In the genomic region with DNA sequence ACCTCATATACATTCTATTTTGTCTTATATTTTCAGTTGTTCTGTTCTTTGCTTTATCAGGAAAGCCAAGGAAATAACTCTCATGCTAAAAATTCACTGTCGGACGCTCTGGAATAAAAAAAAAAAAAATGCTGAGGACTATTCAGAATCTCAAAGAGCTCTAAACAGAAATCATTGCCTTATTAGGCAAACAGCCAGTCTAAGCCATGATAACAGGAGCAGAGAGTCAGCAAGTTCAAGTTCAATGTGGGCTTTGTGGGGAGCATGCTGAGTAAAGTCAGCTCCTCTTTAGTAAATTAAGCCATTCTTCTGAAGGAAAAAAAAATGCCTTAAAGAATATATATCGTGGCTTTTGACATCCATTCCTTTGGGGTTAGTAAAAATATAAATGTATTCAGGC, we compare ENCODE assay signal across 27 cellular contexts. TPM values are rescaled to one million over a fixed set of nuclear protein-coding genes. Genes with fewer than 3 reads are reported as not detected.
"Had no signal": no experiment of that assay in that cellular context is flagged by ENCODE, and none has a peak within 500 bp of the region (broad histone marks: within the 10 kb centered on the region; RNA-seq: fewer than 3 reads in every experiment).

No MANE protein-coding gene starts in this region.

- H3K27ac ChIP-seq: ascending aorta, SK-N-MC had no signal

- H3K36me3 ChIP-seq: ascending aorta had no signal

- H3K27me3 ChIP-seq: ascending aorta had no signal

- H3K4me3 ChIP-seq: ascending aorta, K562, SK-N-MC had no signal

- DNase-seq: activated B cell treated with CpG ODN at 0.5 μM for 24 hours; activated CD4-positive, alpha-beta T cell treated with anti-CD3 and anti-CD28 coated beads for 1 hour; activated CD4-positive, alpha-beta T cell treated with anti-CD3 and anti-CD28 coated beads, Interleukin-2, amount 10 ng/mL, durations not matched to agents 24 days and 14 days; activated CD4-positive, alpha-beta T cell treated with anti-CD3 and anti-CD28 coated beads, Interleukin-2, amount 50 U/mL, for 48 hours; activated CD8-positive, alpha-beta memory T cell treated with anti-CD3 and anti-CD28 coated beads, Interleukin-2, amount 10 ng/mL, durations not matched to agents 7 days and 5 days; activated effector memory CD4-positive, alpha-beta T cell treated with Interleukin-2 at 50 U/mL for 16 hours; activated naive CD4-positive, alpha-beta T cell; activated T-cell treated with anti-CD3 and anti-CD28 coated beads, Interleukin-2, amount 50 U/mL, for 24 hours; amniotic stem cell; caudate nucleus; Karpas-422; MM.1S; NCI-H1105; NCI-H1436; NCI-H1694 treated with DMSO at 0.1 percent for 48 hours; NCI-H2081; NCI-H510A treated with DMSO at 0.1 percent for 48 hours; NCI-H69; PC-3; SHP77 treated with DMSO at 0.1 percent for 48 hours; T-cell; T-helper 2 cell; T1000 had no signal

- H3K9me3 ChIP-seq: ascending aorta had no signal

RNA-seq across cellular contexts. Expression of a gene that starts 13.6 kb away (rescaled TPM):
- total RNA-seq: activated B cell treated with CpG ODN at 0.5 μM for 24 hours; activated CD4-positive, alpha-beta T cell treated with anti-CD3 and anti-CD28 coated beads, Interleukin-2, amount 10 ng/mL, durations not matched to agents 24 days and 14 days; activated CD8-positive, alpha-beta memory T cell treated with anti-CD3 and anti-CD28 coated beads, Interleukin-2, amount 10 ng/mL, durations not matched to agents 7 days and 5 days; activated T-helper 1 cell treated with anti-CD3 and anti-CD28 coated beads, Interleukin-12 subunit alpha, Interleukin-12 subunit beta, Interleukin-2, Interleukin-4 antibody, amounts not matched to agents 30 ng/mL and 10 ng/mL and 1 ng/mL, durations not matched to agents 14 hours and 24 hours and 36 hours; K562; T-cell had no signal
- polyA plus RNA-seq: K562 had no signal
